27 cellular contexts compared by ENCODE assay signal in the genomic region with DNA sequence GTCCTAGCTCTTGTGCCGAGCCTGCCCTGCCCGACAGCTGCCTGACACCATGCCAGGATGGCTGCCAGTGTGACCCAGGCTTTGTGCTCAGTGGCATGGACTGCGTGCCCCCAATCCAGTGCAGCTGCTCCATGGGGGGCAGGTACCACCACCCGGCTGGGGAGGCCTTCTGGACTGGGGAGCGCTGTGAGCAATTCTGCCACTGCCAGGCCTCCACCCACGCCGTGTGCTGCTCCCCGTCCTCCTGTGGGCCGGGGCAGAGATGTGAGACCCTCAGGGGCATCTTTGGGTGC. TPM values are rescaled to one million over a fixed set of nuclear protein-coding genes. Genes with fewer than 3 reads are reported as not detected.
DNase-seq lines count a peak whose midpoint lies in the region; ATAC-seq and TF ChIP-seq lines count a peak whose summit lies in the region.
"Had no signal": no experiment of that assay in that cellular context is flagged by ENCODE, and none has a peak within 500 bp of the region (broad histone marks: within the 10 kb centered on the region; RNA-seq: fewer than 3 reads in every experiment).

No MANE protein-coding gene starts in this region.

- H3K4me1 ChIP-seq in psoas muscle (no peaks in the 10 kb centered on the region), smooth muscle cell (ENCODE audit: low read depth) (no peaks in the 10 kb centered on the region)
- H3K4me1 ChIP-seq: right lobe of liver, upper lobe of right lung had no signal

- no peaks in the 10 kb centered on the region for H3F3A ChIP-seq in smooth muscle cell (ENCODE audit: low read depth)

- no peaks in the 10 kb centered on the region for H3K9me3 Mint-ChIP-seq in activated naive CD8-positive, alpha-beta T cell treated with anti-CD3 and anti-CD28 coated beads for 36 hours
- no peaks in the 10 kb centered on the region for H3K9me3 Mint-ChIP-seq in activated naive CD8-positive, alpha-beta T cell treated with anti-CD3 and anti-CD28 coated beads, Interleukin-2, amount 50 U/mL, for 24 hours
- H3K9me3 Mint-ChIP-seq in activated CD4-positive, alpha-beta memory T cell treated with anti-CD3 and anti-CD28 coated beads for 36 hours: no peaks in the 10 kb centered on the region
- H3K9me3 Mint-ChIP-seq: GM23338; naive thymus-derived CD8-positive, alpha-beta T cell; stimulated activated naive CD8-positive, alpha-beta T cell treated with anti-CD3 and anti-CD28 coated beads, Interleukin-15, amount 100 ng/mL, for 72 hours had no signal

- POLR2A ChIA-PET in activated CD4-positive, alpha-beta memory T cell treated with anti-CD3 and anti-CD28 coated beads for 36 hours (lab: Charles Lee): no interaction called here

- H3K27me3 Mint-ChIP-seq in activated naive CD8-positive, alpha-beta T cell treated with anti-CD3 and anti-CD28 coated beads for 36 hours: no peaks in the 10 kb centered on the region
- peaks cover 3% of the 10 kb centered on the region for H3K27me3 Mint-ChIP-seq in activated naive CD8-positive, alpha-beta T cell treated with anti-CD3 and anti-CD28 coated beads, Interleukin-2, amount 50 U/mL, for 24 hours
- no peaks in the 10 kb centered on the region for H3K27me3 Mint-ChIP-seq in activated CD4-positive, alpha-beta memory T cell treated with anti-CD3 and anti-CD28 coated beads for 36 hours

- CTCF ChIA-PET in activated CD4-positive, alpha-beta memory T cell treated with anti-CD3 and anti-CD28 coated beads for 36 hours (lab: Charles Lee): interaction anchor here (2.4 kb wide), 1 partner anchor 40 kb away, joined by 6 read pairs; no protein-coding TSS in a partner anchor

- H3K79me2 ChIP-seq in smooth muscle cell (ENCODE audit: low read depth): no peaks in the 10 kb centered on the region

- no peak overlapping the region for H3K4me3 Mint-ChIP-seq in activated naive CD8-positive, alpha-beta T cell treated with anti-CD3 and anti-CD28 coated beads for 36 hours
- no peak overlapping the region for H3K4me3 Mint-ChIP-seq in activated naive CD8-positive, alpha-beta T cell treated with anti-CD3 and anti-CD28 coated beads, Interleukin-2, amount 50 U/mL, for 24 hours
- no peak overlapping the region for H3K4me3 Mint-ChIP-seq in activated CD4-positive, alpha-beta memory T cell treated with anti-CD3 and anti-CD28 coated beads for 36 hours
- H3K4me3 Mint-ChIP-seq: activated CD4-positive, alpha-beta T cell treated with anti-CD3 and anti-CD28 coated beads, Interleukin-2, amount 10 ng/mL, durations not matched to agents 7 days and 5 days; activated naive CD8-positive, alpha-beta T cell treated with anti-CD3 and anti-CD28 coated beads, Interleukin-2, amount 10 ng/mL, durations not matched to agents 7 days and 5 days; GM23338; naive thymus-derived CD8-positive, alpha-beta T cell; stimulated activated naive CD8-positive, alpha-beta T cell treated with anti-CD3 and anti-CD28 coated beads, Interleukin-15, amount 100 ng/mL, for 72 hours had no signal

- no peak overlapping the region for H2AFZ ChIP-seq in smooth muscle cell (ENCODE audit: low read depth)
- H2AFZ ChIP-seq: GM23338 had no signal

- no peak overlapping the region for H3K4me2 ChIP-seq in smooth muscle cell
- H3K4me2 ChIP-seq: GM23338 had no signal

- H3K9me3 ChIP-seq in psoas muscle (no peaks in the 10 kb centered on the region), smooth muscle cell (replicated peaks; ENCODE audit: low read depth) (no peaks in the 10 kb centered on the region)
- H3K9me3 ChIP-seq: ovary, right lobe of liver, upper lobe of right lung had no signal

- H3K36me3 Mint-ChIP-seq in activated naive CD8-positive, alpha-beta T cell treated with anti-CD3 and anti-CD28 coated beads for 36 hours: peaks cover 2% of the 10 kb centered on the region
- no peaks in the 10 kb centered on the region for H3K36me3 Mint-ChIP-seq in activated naive CD8-positive, alpha-beta T cell treated with anti-CD3 and anti-CD28 coated beads, Interleukin-2, amount 50 U/mL, for 24 hours (ENCODE audit: low read depth)
- no peaks in the 10 kb centered on the region for H3K36me3 Mint-ChIP-seq in activated CD4-positive, alpha-beta memory T cell treated with anti-CD3 and anti-CD28 coated beads for 36 hours
- H3K36me3 Mint-ChIP-seq: naive thymus-derived CD8-positive, alpha-beta T cell had no signal

- H3K27ac ChIP-seq in psoas muscle (no peak overlapping the region), smooth muscle cell (ENCODE audit: low read depth) (no peak overlapping the region)
- H3K27ac ChIP-seq: brain microvascular endothelial cell, ovary, right lobe of liver, upper lobe of right lung, VCaP had no signal

- H3K27me3 ChIP-seq in psoas muscle (ENCODE audit: insufficient read depth in 3 of 3, low read length in 2 of 3) (no peaks in the 10 kb centered on the region), smooth muscle cell (ENCODE audit: low read depth) (no peaks in the 10 kb centered on the region)
- H3K27me3 ChIP-seq: brain microvascular endothelial cell, ovary, right lobe of liver, upper lobe of right lung had no signal

- whole genome bisulfite sequencing in psoas muscle, 3 donors: 31 to 56% (median 47%) methylated on average over 9 of the region's 9 CpGs
- 98% methylated on average over 9 of the region's 9 CpGs for WGBS in smooth muscle cell (ENCODE audit: low lambda C conversion rate)

- peaks cover 5% of the 10 kb centered on the region for H3K4me1 Mint-ChIP-seq in activated naive CD8-positive, alpha-beta T cell treated with anti-CD3 and anti-CD28 coated beads for 36 hours
- H3K4me1 Mint-ChIP-seq in activated naive CD8-positive, alpha-beta T cell treated with anti-CD3 and anti-CD28 coated beads, Interleukin-2, amount 50 U/mL, for 24 hours: peaks cover 12% of the 10 kb centered on the region
- peaks cover 10% of the 10 kb centered on the region for H3K4me1 Mint-ChIP-seq in activated CD4-positive, alpha-beta memory T cell treated with anti-CD3 and anti-CD28 coated beads for 36 hours (ENCODE audit: low read depth)
- H3K4me1 Mint-ChIP-seq: activated CD4-positive, alpha-beta T cell treated with anti-CD3 and anti-CD28 coated beads, Interleukin-2, amount 10 ng/mL, durations not matched to agents 7 days and 5 days; activated naive CD8-positive, alpha-beta T cell treated with anti-CD3 and anti-CD28 coated beads, Interleukin-2, amount 10 ng/mL, durations not matched to agents 7 days and 5 days had no signal

- H3K27ac Mint-ChIP-seq in activated naive CD8-positive, alpha-beta T cell treated with anti-CD3 and anti-CD28 coated beads for 36 hours: peak overlapping the region; percentile 43
- no peak overlapping the region for H3K27ac Mint-ChIP-seq in activated naive CD8-positive, alpha-beta T cell treated with anti-CD3 and anti-CD28 coated beads, Interleukin-2, amount 50 U/mL, for 24 hours
- H3K27ac Mint-ChIP-seq in activated CD4-positive, alpha-beta memory T cell treated with anti-CD3 and anti-CD28 coated beads for 36 hours: no peak overlapping the region
- H3K27ac Mint-ChIP-seq: activated CD4-positive, alpha-beta T cell treated with anti-CD3 and anti-CD28 coated beads, Interleukin-2, amount 10 ng/mL, durations not matched to agents 7 days and 5 days; activated naive CD8-positive, alpha-beta T cell treated with anti-CD3 and anti-CD28 coated beads, Interleukin-2, amount 10 ng/mL, durations not matched to agents 7 days and 5 days; GM23338; naive thymus-derived CD8-positive, alpha-beta T cell had no signal

- H3K36me3 ChIP-seq in psoas muscle (ENCODE audit: insufficient read depth in 1 of 2, low read depth in 1 of 2) (no peaks in the 10 kb centered on the region), smooth muscle cell (ENCODE audit: low read depth) (no peaks in the 10 kb centered on the region)
- H3K36me3 ChIP-seq: brain microvascular endothelial cell, ovary, right lobe of liver, upper lobe of right lung had no signal

- H3K9ac ChIP-seq in smooth muscle cell (ENCODE audit: low read depth): no peak overlapping the region

- H4K20me1 ChIP-seq in smooth muscle cell (ENCODE audit: low read depth): no peaks in the 10 kb centered on the region

- ATAC-seq in activated naive CD8-positive, alpha-beta T cell treated with anti-CD3 and anti-CD28 coated beads, Interleukin-2, amount 50 U/mL, for 24 hours: no peak
- ATAC-seq in psoas muscle: peak; percentile 51 to 70 (median 65)
- ATAC-seq in GM18498 (IDR thresholded peaks at IDR 0.05; ENCODE audit: unreplicated experiment): no peak
- ATAC-seq: GM23338, right lobe of liver, upper lobe of right lung had no signal

- intact Hi-C loops in psoas muscle (cut with DNase I): no loop called here
- intact Hi-C loops in activated CD4-positive, alpha-beta memory T cell treated with anti-CD3 and anti-CD28 coated beads for 36 hours (cut with micrococcal nuclease): loop anchor here (10.0 kb wide), 1 partner anchor 919 kb away; no protein-coding TSS in a partner anchor

- H3K4me3 ChIP-seq in psoas muscle (no peak overlapping the region), smooth muscle cell (no peak overlapping the region)
- H3K4me3 ChIP-seq: GM23338, ovary, right lobe of liver, upper lobe of right lung had no signal

- no peak for DNase-seq in activated naive CD8-positive, alpha-beta T cell treated with anti-CD3 and anti-CD28 coated beads for 36 hours
- DNase-seq in activated naive CD8-positive, alpha-beta T cell treated with anti-CD3 and anti-CD28 coated beads, Interleukin-2, amount 50 U/mL, for 24 hours: no peak
- DNase-seq in hypothalamus (lab: John Stamatoyannopoulos, UW): peak in 37 of 51 donors; percentile 19 to 88 (median 66)
- no peak for DNase-seq in psoas muscle
- DNase-seq in H4 (ENCODE audit: low spot score): no peak
- DNase-seq in activated CD4-positive, alpha-beta memory T cell treated with anti-CD3 and anti-CD28 coated beads for 36 hours: no peak
- DNase-seq in smooth muscle cell (lab: John Stamatoyannopoulos, UW; ENCODE audit: unreplicated experiment): no peak
- DNase-seq: activated CD4-positive, alpha-beta T cell treated with anti-CD3 and anti-CD28 coated beads, Interleukin-2, amount 10 ng/mL, durations not matched to agents 7 days and 5 days; activated naive CD8-positive, alpha-beta T cell treated with anti-CD3 and anti-CD28 coated beads, Interleukin-2, amount 10 ng/mL, durations not matched to agents 7 days and 5 days; AML-193; brain microvascular endothelial cell; DMS53; GDM1; NCI-H446; ovary; right lobe of liver; upper lobe of right lung had no signal

- TF ChIP-seq CTCF in psoas muscle (IDR thresholded peaks at IDR 0.05) (no peak), smooth muscle cell (IDR thresholded peaks at IDR 0.05; ENCODE audit: borderline replicate concordance, insufficient read depth, poor library complexity, severe bottlenecking) (no peak)

RNA-seq across cellular contexts. Expression of a gene that starts 9.4 kb away (rescaled TPM):
- total RNA-seq in activated naive CD8-positive, alpha-beta T cell treated with anti-CD3 and anti-CD28 coated beads for 36 hours: not detected
- not detected for total RNA-seq in psoas muscle
- under 1 TPM; 0.10 to 0.38 (median 0.13) TPM for polyA plus RNA-seq in psoas muscle
- total RNA-seq in H4 (2014; rRNA removed; shearing (Covaris generic)): not detected in 2 replicates
- not detected for total RNA-seq in activated CD4-positive, alpha-beta memory T cell treated with anti-CD3 and anti-CD28 coated beads for 36 hours
- total RNA-seq in smooth muscle cell: 26.3 and 37.0 TPM in 2 replicates
- 23.0 and 67.1 TPM in 2 replicates for polyA plus RNA-seq in smooth muscle cell
- total RNA-seq: activated CD4-positive, alpha-beta T cell treated with anti-CD3 and anti-CD28 coated beads, Interleukin-2, amount 10 ng/mL, durations not matched to agents 7 days and 5 days; activated naive CD8-positive, alpha-beta T cell treated with anti-CD3 and anti-CD28 coated beads, Interleukin-2, amount 10 ng/mL, durations not matched to agents 7 days and 5 days; glomerular endothelial cell; GM23338; naive thymus-derived CD8-positive, alpha-beta T cell; T-helper 2 cell treated with Interferon-gamma antibody and Interleukin-4, amounts not matched to agents 100 ng/mL and 5 ng/mL, for 36 hours had no signal
- polyA plus RNA-seq: naive thymus-derived CD8-positive, alpha-beta T cell had no signal

RNA-seq across cellular contexts. Expression of a gene that starts 28.6 kb away (rescaled TPM):
- total RNA-seq in activated naive CD8-positive, alpha-beta T cell treated with anti-CD3 and anti-CD28 coated beads for 36 hours: not detected
- total RNA-seq in psoas muscle: 10 to 100 TPM in 3 of 4 donors, 1 to 10 TPM in 1; 3.3 to 22.1 (median 17.3) TPM
- 10 to 100 TPM in 1 of 3 donors, 1 to 10 TPM in 2; 3.2 to 17.1 (median 9.5) TPM for polyA plus RNA-seq in psoas muscle
- total RNA-seq in H4 (2014; rRNA removed; shearing (Covaris generic)): not detected in 2 replicates
- total RNA-seq in activated CD4-positive, alpha-beta memory T cell treated with anti-CD3 and anti-CD28 coated beads for 36 hours: under 1 TPM; 0.50 to 0.51 TPM
- 0.22 TPM in 1 of 2 replicates, not detected in the other for total RNA-seq in smooth muscle cell
- 0.17 and 0.24 TPM in 2 replicates for polyA plus RNA-seq in smooth muscle cell
- total RNA-seq: glomerular endothelial cell, HT-29, kidney epithelial cell, MCF 10A had no signal

RNA-seq across cellular contexts. Expression of a gene that starts 32.4 kb away (rescaled TPM):
- 1 to 10 TPM; 1.1 TPM for total RNA-seq in activated naive CD8-positive, alpha-beta T cell treated with anti-CD3 and anti-CD28 coated beads for 36 hours
- total RNA-seq in psoas muscle (100 to 1,000 TPM; 409 to 860 (median 548) TPM), smooth muscle cell (3.2 and 3.5 TPM in 2 replicates)
- polyA plus RNA-seq in psoas muscle (100 to 1,000 TPM; 210 to 581 (median 299) TPM), smooth muscle cell (2.7 and 3.0 TPM in 2 replicates)
- total RNA-seq in H4 (2014; rRNA removed; shearing (Covaris generic)): not detected in 2 replicates
- 1 to 10 TPM; 2.3 to 2.8 TPM for total RNA-seq in activated CD4-positive, alpha-beta memory T cell treated with anti-CD3 and anti-CD28 coated beads for 36 hours
- total RNA-seq: activated naive CD8-positive, alpha-beta T cell treated with anti-CD3 and anti-CD28 coated beads, Interleukin-2, amount 10 ng/mL, durations not matched to agents 7 days and 5 days; glomerular endothelial cell; HT-29; kidney epithelial cell; MCF 10A had no signal

RNA-seq across cellular contexts. Expression of a gene that starts 36.8 kb away (rescaled TPM):
- under 1 TPM; 0.54 to 0.62 TPM for total RNA-seq in activated naive CD8-positive, alpha-beta T cell treated with anti-CD3 and anti-CD28 coated beads for 36 hours
- under 1 TPM in 3 of 4 donors, not detected in 1; 0.56 to 0.65 (median 0.58) TPM for total RNA-seq in psoas muscle
- under 1 TPM in 1 of 3 donors, not detected in 2; 0.13 TPM for polyA plus RNA-seq in psoas muscle
- 0.14 TPM in 1 of 2 replicates, not detected in the other for total RNA-seq in H4 (2014; rRNA removed; shearing (Covaris generic))
- under 1 TPM; 0.77 to 0.93 TPM for total RNA-seq in activated CD4-positive, alpha-beta memory T cell treated with anti-CD3 and anti-CD28 coated beads for 36 hours
- total RNA-seq in smooth muscle cell: not detected in 2 replicates
- not detected in 2 replicates for polyA plus RNA-seq in smooth muscle cell
- total RNA-seq: glomerular endothelial cell, HT-29, kidney epithelial cell, MCF 10A had no signal

RNA-seq across cellular contexts. Expression of a gene that starts 48.3 kb away (rescaled TPM):
- 100 to 1,000 TPM; 272 to 275 TPM for total RNA-seq in activated naive CD8-positive, alpha-beta T cell treated with anti-CD3 and anti-CD28 coated beads for 36 hours
- total RNA-seq in psoas muscle (10 to 100 TPM in 3 of 4 donors, 1 to 10 TPM in 1; 9.5 to 14.8 (median 11.7) TPM), smooth muscle cell (89.3 and 133 TPM in 2 replicates)
- polyA plus RNA-seq in psoas muscle (10 to 100 TPM in 2 of 3 donors, 1 to 10 TPM in 1; 6.4 to 19.1 (median 11.5) TPM), smooth muscle cell (205 and 246 TPM in 2 replicates)
- total RNA-seq in H4 (2014; rRNA removed; shearing (Covaris generic)): 173 and 209 TPM in 2 replicates
- 100 to 1,000 TPM; 334 to 360 TPM for total RNA-seq in activated CD4-positive, alpha-beta memory T cell treated with anti-CD3 and anti-CD28 coated beads for 36 hours

Comparison
In these comparisons a context has a peak if more than half of its experiments do, and no peak if none do; other contexts are left out.
1. DNase-seq: peak in hypothalamus (37 of 51); none in activated naive CD8-positive, alpha-beta T cell treated with anti-CD3 and anti-CD28 coated beads for 36 hours (single experiment), activated naive CD8-positive, alpha-beta T cell treated with anti-CD3 and anti-CD28 coated beads, Interleukin-2, amount 50 U/mL, for 24 hours (single experiment), psoas muscle (0 of 2), H4 (single experiment), activated CD4-positive, alpha-beta memory T cell treated with anti-CD3 and anti-CD28 coated beads for 36 hours (single experiment) and smooth muscle cell (single experiment).
2. ATAC-seq: peak in psoas muscle (4 of 4); none in activated naive CD8-positive, alpha-beta T cell treated with anti-CD3 and anti-CD28 coated beads, Interleukin-2, amount 50 U/mL, for 24 hours (single experiment) and GM18498 (single experiment).
3. RNA of a gene that starts 9.4 kb away (total RNA-seq): 26.3 to 37.0 TPM in smooth muscle cell; not detected in psoas muscle, not detected in activated naive CD8-positive, alpha-beta T cell treated with anti-CD3 and anti-CD28 coated beads for 36 hours, not detected in H4 and not detected in activated CD4-positive, alpha-beta memory T cell treated with anti-CD3 and anti-CD28 coated beads for 36 hours; every median in the first group is over 10 times any median in the second.
4. RNA of a gene that starts 32.4 kb away (total RNA-seq): 409 to 860 TPM in psoas muscle; 3.2 to 3.5 TPM in smooth muscle cell, 2.3 to 2.8 TPM in activated CD4-positive, alpha-beta memory T cell treated with anti-CD3 and anti-CD28 coated beads for 36 hours, 1.1 TPM in activated naive CD8-positive, alpha-beta T cell treated with anti-CD3 and anti-CD28 coated beads for 36 hours and not detected in H4; every median in the first group is over 10 times any median in the second.